Comparison of ENCODE assay signal across 17 cellular contexts in genomic region chr12:69275471-69275891, GRCh38. TPM values are rescaled to one million over a fixed set of nuclear protein-coding genes. Genes with fewer than 3 reads are reported as not detected.
DNase-seq lines count a peak whose midpoint lies in the region; ATAC-seq, FAIRE-seq and TF ChIP-seq lines count a peak whose summit lies in the region.
"Had no signal": no experiment of that assay in that cellular context is flagged by ENCODE, and none has a peak within 500 bp of the region (broad histone marks: within the 10 kb centered on the region; RNA-seq: fewer than 3 reads in every experiment).

No MANE protein-coding gene starts in this region.

- SMC1A ChIA-PET in GM12878 (lab: Charles Lee; ENCODE audit: uncharacterized antibody, unreplicated experiment) = interaction anchor here (1.2 to 1.6 kb wide), 3 partner anchors 10 to 23 kb away, joined by 3 to 4 read pairs (median 3); no protein-coding TSS in a partner anchor

- H3K36me3 ChIP-seq in GM12878 (ENCODE audit: control insufficient read depth in 2 of 2, insufficient read depth in 2 of 2, low read length in 1 of 2) = peaks cover 0 to 7% of the 10 kb centered on the region in 2 experiments; a peak in 1 of 4 replicates
- no peaks in the 10 kb centered on the region for H3K36me3 ChIP-seq in naive thymus-derived CD4-positive, alpha-beta T cell (ENCODE audit: control insufficient read depth in 2 of 3, insufficient read depth in 3 of 3, low read length in 3 of 3)
- H3K36me3 ChIP-seq: pancreas, thoracic aorta had no signal

- no peak for FAIRE-seq in GM12878 (lab: Jason Lieb, UNC)
- FAIRE-seq: pancreas, TTC549 had no signal

- no peak for DNase-seq in activated CD8-positive, alpha-beta memory T cell treated with anti-CD3 and anti-CD28 coated beads, Interleukin-2, amount 10 ng/mL, durations not matched to agents 7 days and 5 days
- DNase-seq in activated CD8-positive, alpha-beta memory T cell treated with anti-CD3 and anti-CD28 coated beads for 24 hours = no peak
- DNase-seq in H9 = no peak
- DNase-seq in GM12878 (ENCODE audit: low read depth, low spot score) = no peak
- peak in 5 of 9 donors; percentile 16 to 46 (median 33) for DNase-seq in naive thymus-derived CD4-positive, alpha-beta T cell
- no peak for DNase-seq in effector CD8-positive, alpha-beta T cell (lab: John Stamatoyannopoulos, UW)
- no peak for DNase-seq in RWPE1 (ENCODE audit: low spot score)
- DNase-seq: aorta; DMS153; effector CD4-positive, alpha-beta T cell; Karpas-422; NCI-H1694 treated with DMSO at 0.1 percent for 48 hours; NCI-H774; pancreas had no signal

- no peak overlapping the region for H3T11ph ChIP-seq in H9 (ENCODE audit: low read length)

- no peak overlapping the region for H3K14ac ChIP-seq in H9 (ENCODE audit: insufficient read depth, low read length)

- H3K9me3 Mint-ChIP-seq in activated CD8-positive, alpha-beta memory T cell treated with anti-CD3 and anti-CD28 coated beads, Interleukin-2, amount 10 ng/mL, durations not matched to agents 7 days and 5 days (ENCODE audit: low read depth) = no peaks in the 10 kb centered on the region
- no peaks in the 10 kb centered on the region for H3K9me3 Mint-ChIP-seq in H9
- no peaks in the 10 kb centered on the region for H3K9me3 Mint-ChIP-seq in naive thymus-derived CD4-positive, alpha-beta T cell

- TF ChIP-seq POLR2A in GM12878 (IDR thresholded peaks at IDR 0.05; ENCODE audit: low read depth, low read length) = no peak

- intact Hi-C loops in GM12878 (cut with micrococcal nuclease; ENCODE audit: unreplicated experiment) = no loop called here
- intact Hi-C loops in naive thymus-derived CD4-positive, alpha-beta T cell (cut with micrococcal nuclease) = no loop called here

- no peak overlapping the region for H4K8ac ChIP-seq in H9 (replicated peaks; ENCODE audit: insufficient read length, low read depth, low read length)

- no peak for TF ChIP-seq CTCF in H9 (conservative IDR thresholded peaks at IDR 0.05)
- no peak for TF ChIP-seq CTCF in GM12878 (IDR thresholded peaks at IDR 0.05 in 2 of 3, conservative IDR thresholded peaks at IDR 0.05 in 1 of 3; ENCODE audit: control insufficient read depth in 2 of 3, extremely low read depth in 1 of 3, insufficient read depth in 1 of 3, low read depth in 3 of 3, low read length in 3 of 3)
- no peak for TF ChIP-seq CTCF in RWPE1 (conservative IDR thresholded peaks at IDR 0.05; ENCODE audit: low read depth)

- peaks cover 2% of the 10 kb centered on the region for H4K20me1 ChIP-seq in H9 (ENCODE audit: control insufficient read depth, insufficient read depth, insufficient read length)
- no peaks in the 10 kb centered on the region for H4K20me1 ChIP-seq in GM12878 (ENCODE audit: control insufficient read depth, insufficient read depth)

- POLR2A ChIA-PET in GM12878 (lab: Charles Lee) = interaction anchor here (0.7 kb wide), 1 partner anchor 8 kb away, joined by 4 read pairs; no protein-coding TSS in a partner anchor
- POLR2A ChIA-PET in naive thymus-derived CD4-positive, alpha-beta T cell (lab: Charles Lee) = interaction anchor here (1.1 kb wide), 1 partner anchor 12 kb away, joined by 3 read pairs; no protein-coding TSS in a partner anchor
- POLR2A ChIA-PET in RWPE1 (lab: Yijun Ruan, JAX; ENCODE audit: low non-redundant PET) = no interaction called here

- H3K4me1 ChIP-seq in H9 (ENCODE audit: insufficient read depth, low read length) (no peaks in the 10 kb centered on the region), GM12878 (ENCODE audit: control insufficient read depth, insufficient read depth, low read length) (no peaks in the 10 kb centered on the region)
- H3K4me1 ChIP-seq in naive thymus-derived CD4-positive, alpha-beta T cell (ENCODE audit: control insufficient read depth in 2 of 2, insufficient read depth in 2 of 2, low read length in 2 of 2) = peaks cover 7 to 18% of the 10 kb centered on the region in 2 donors

- H3K27ac ChIP-seq in H9 (ENCODE audit: insufficient read length, low read depth, low read length) = no peak overlapping the region
- H3K27ac ChIP-seq in GM12878 (ENCODE audit: control insufficient read depth, insufficient read depth) = no peak overlapping the region
- H3K27ac ChIP-seq in naive thymus-derived CD4-positive, alpha-beta T cell (ENCODE audit: low read depth, low read length) = no peak overlapping the region
- H3K27ac ChIP-seq in RWPE1 = no peak overlapping the region
- H3K27ac ChIP-seq: pancreas, thoracic aorta had no signal

- H3K79me2 ChIP-seq in H9 (ENCODE audit: insufficient read depth, low read length) (no peaks in the 10 kb centered on the region), GM12878 (ENCODE audit: control insufficient read depth, insufficient read depth, low read length) (no peaks in the 10 kb centered on the region)

- RAD21 ChIA-PET in GM12878 (lab: Charles Lee; ENCODE audit: unreplicated experiment) = no interaction called here

- no peak overlapping the region for H2BK120ac ChIP-seq in H9 (ENCODE audit: low read depth, low read length, poor library complexity, severe bottlenecking)

- no peak overlapping the region for H2BK12ac ChIP-seq in H9 (ENCODE audit: insufficient read length, low read depth, low read length)

- TF ChIP-seq RAD21 in GM12878 (IDR thresholded peaks at IDR 0.05; ENCODE audit: insufficient read depth, low read depth, low read length) = no peak

- no peaks in the 10 kb centered on the region for H3K79me1 ChIP-seq in H9 (ENCODE audit: insufficient read depth, low read depth, low read length, poor library complexity, severe bottlenecking)

- no peak overlapping the region for H2BK20ac ChIP-seq in H9 (ENCODE audit: low read depth, low read length, poor library complexity, severe bottlenecking)

- no TSS peak for BruUV-seq in GM12878 (replicated peaks; lab: Mats Ljungman, UMichigan)

- no peak overlapping the region for H3K9ac ChIP-seq in H9 (ENCODE audit: extremely low read depth, insufficient read length, low read length)
- no peak overlapping the region for H3K9ac ChIP-seq in GM12878 (ENCODE audit: control insufficient read depth, insufficient read depth, low read length)

- H3K36me3 Mint-ChIP-seq in activated CD8-positive, alpha-beta memory T cell treated with anti-CD3 and anti-CD28 coated beads, Interleukin-2, amount 10 ng/mL, durations not matched to agents 7 days and 5 days = peaks cover 20% of the 10 kb centered on the region
- H3K36me3 Mint-ChIP-seq in H9 (ENCODE audit: insufficient read depth in 1 of 3, low read depth in 3 of 3) = peaks cover 0 to 21% (median 16%) of the 10 kb centered on the region in 3 experiments; a peak in 5 of 7 replicates
- peaks cover 0 to 4% (median 3%) of the 10 kb centered on the region in 5 donors for H3K36me3 Mint-ChIP-seq in naive thymus-derived CD4-positive, alpha-beta T cell

- H3K18ac ChIP-seq in H9 (ENCODE audit: insufficient read length, low read depth, low read length) = no peak overlapping the region

- no peak overlapping the region for H3K4me2 ChIP-seq in H9 (ENCODE audit: insufficient read depth, insufficient read length, low read length)
- H3K4me2 ChIP-seq in GM12878 (ENCODE audit: control insufficient read depth, insufficient read depth) = no peak overlapping the region

- in situ Hi-C loops in GM12878 (cut with MboI) = no loop called here

- no peaks in the 10 kb centered on the region for H3K27me3 ChIP-seq in H9 (ENCODE audit: insufficient read depth, low read length)
- H3K27me3 ChIP-seq in GM12878 (replicated peaks in 1 of 2; ENCODE audit: control insufficient read depth in 2 of 2, insufficient read depth in 2 of 2, low read length in 1 of 2) = no peaks in the 10 kb centered on the region
- H3K27me3 ChIP-seq in naive thymus-derived CD4-positive, alpha-beta T cell (ENCODE audit: control insufficient read depth in 2 of 2, insufficient read depth in 2 of 2, low read length in 2 of 2) = no peaks in the 10 kb centered on the region
- H3K27me3 ChIP-seq: pancreas had no signal

- TF ChIP-seq EP300 in GM12878 (IDR thresholded peaks at IDR 0.05; ENCODE audit: borderline replicate concordance in 1 of 2, control insufficient read depth in 1 of 2, low read depth in 2 of 2, low read length in 2 of 2) = no peak

- H3K4me3 Mint-ChIP-seq in activated CD8-positive, alpha-beta memory T cell treated with anti-CD3 and anti-CD28 coated beads, Interleukin-2, amount 10 ng/mL, durations not matched to agents 7 days and 5 days = no peak overlapping the region
- no peak overlapping the region for H3K4me3 Mint-ChIP-seq in H9
- peak overlapping the region in 9 of 10 donors; percentile 1 to 57 (median 22) for H3K4me3 Mint-ChIP-seq in naive thymus-derived CD4-positive, alpha-beta T cell

- H3K27me3 Mint-ChIP-seq in activated CD8-positive, alpha-beta memory T cell treated with anti-CD3 and anti-CD28 coated beads, Interleukin-2, amount 10 ng/mL, durations not matched to agents 7 days and 5 days = no peaks in the 10 kb centered on the region
- H3K27me3 Mint-ChIP-seq in H9 (ENCODE audit: low read depth) = no peaks in the 10 kb centered on the region
- no peaks in the 10 kb centered on the region for H3K27me3 Mint-ChIP-seq in naive thymus-derived CD4-positive, alpha-beta T cell

- H2AFZ ChIP-seq in H9 (ENCODE audit: low read length) (no peak overlapping the region), GM12878 (ENCODE audit: control insufficient read depth, low read depth, low read length) (no peak overlapping the region)

- H3K9me3 ChIP-seq in H9 (ENCODE audit: control insufficient read depth, low read depth, low read length) (no peaks in the 10 kb centered on the region), GM12878 (replicated peaks; ENCODE audit: control insufficient read depth, insufficient read depth, low read length) (no peaks in the 10 kb centered on the region)
- H3K9me3 ChIP-seq in naive thymus-derived CD4-positive, alpha-beta T cell (ENCODE audit: control insufficient read depth in 2 of 3, low read length in 3 of 3) = no peaks in the 10 kb centered on the region
- H3K9me3 ChIP-seq: pancreas, thoracic aorta had no signal

- H3K4me3 ChIP-seq in GM12878 = no peak overlapping the region
- H3K4me3 ChIP-seq in naive thymus-derived CD4-positive, alpha-beta T cell (ENCODE audit: low read length) = no peak overlapping the region
- H3K4me3 ChIP-seq: pancreas, thoracic aorta had no signal

- no peak overlapping the region for H3K23ac ChIP-seq in H9 (ENCODE audit: insufficient read length, low read depth, low read length)

- CTCF ChIA-PET in activated CD8-positive, alpha-beta memory T cell treated with anti-CD3 and anti-CD28 coated beads, Interleukin-2, amount 10 ng/mL, durations not matched to agents 7 days and 5 days (lab: Charles Lee) = interaction anchor here (1.0 to 2.6 kb wide), 4 partner anchors 8 to 120 kb away, joined by 4 to 10 read pairs (median 6); no protein-coding TSS in a partner anchor
- CTCF ChIA-PET in GM12878 (lab: Yijun Ruan, JAX) (interaction anchor here (0.8 to 4.1 kb wide), 2 partner anchors 10 to 14 kb away, joined by 3 to 18 read pairs; no protein-coding TSS in a partner anchor), RWPE1 (lab: Yijun Ruan, JAX) (interaction anchor here (0.5 to 0.9 kb wide), 2 partner anchors 119 to 799 kb away, joined by 3 to 5 read pairs; no protein-coding TSS in a partner anchor)
- CTCF ChIA-PET in naive thymus-derived CD4-positive, alpha-beta T cell (lab: Charles Lee) = interaction anchor here (1.5 kb wide), 1 partner anchor 16 kb away, joined by 4 read pairs; no protein-coding TSS in a partner anchor

- peak; percentile 60 for ATAC-seq in activated CD8-positive, alpha-beta memory T cell treated with anti-CD3 and anti-CD28 coated beads, Interleukin-2, amount 10 ng/mL, durations not matched to agents 7 days and 5 days
- ATAC-seq in GM12878 = peak; percentile 61
- ATAC-seq in naive thymus-derived CD4-positive, alpha-beta T cell = peak; percentile 73
- ATAC-seq in GM18907 (IDR thresholded peaks at IDR 0.05; ENCODE audit: unreplicated experiment) = no peak

- no peak overlapping the region for H2BK15ac ChIP-seq in H9 (ENCODE audit: low read depth, low read length)

- H3K4me1 Mint-ChIP-seq in activated CD8-positive, alpha-beta memory T cell treated with anti-CD3 and anti-CD28 coated beads, Interleukin-2, amount 10 ng/mL, durations not matched to agents 7 days and 5 days = peaks cover 23% of the 10 kb centered on the region
- H3K4me1 Mint-ChIP-seq in H9 = peaks cover 0 to 3% of the 10 kb centered on the region in 2 experiments; a peak in 1 of 4 replicates
- peaks cover 11 to 74% (median 50%) of the 10 kb centered on the region in 7 donors for H3K4me1 Mint-ChIP-seq in naive thymus-derived CD4-positive, alpha-beta T cell

- no peak overlapping the region for H4K5ac ChIP-seq in H9 (ENCODE audit: insufficient read length, low read depth, low read length)

- H3K23me2 ChIP-seq in H9 (ENCODE audit: insufficient read length, low read depth, low read length, poor library complexity, severe bottlenecking) = no peaks in the 10 kb centered on the region

- no CpG with 5 or more reads among the region's 1 CpG for WGBS in H9 (ENCODE audit: extremely low coverage, insufficient read length, low lambda C conversion rate)
- 94% methylated on average over 1 of the region's 1 CpG for WGBS in GM12878 (ENCODE audit: insufficient coverage, insufficient replicate concordance, low lambda C conversion rate, missing lambda C conversion rate)

- no peak overlapping the region for H2AK5ac ChIP-seq in H9 (ENCODE audit: insufficient read length, low read length)

- H4K91ac ChIP-seq in H9 (ENCODE audit: insufficient read length, low read depth, low read length) = no peak overlapping the region

- H3K4ac ChIP-seq in H9 (ENCODE audit: low read depth, low read length) = no peak overlapping the region

- no peak overlapping the region for H3K56ac ChIP-seq in H9 (ENCODE audit: insufficient read length, low read depth, low read length)

- H2BK5ac ChIP-seq in H9 (ENCODE audit: insufficient read length, low read length) = no peak overlapping the region

- H3K27ac Mint-ChIP-seq in activated CD8-positive, alpha-beta memory T cell treated with anti-CD3 and anti-CD28 coated beads, Interleukin-2, amount 10 ng/mL, durations not matched to agents 7 days and 5 days = peak overlapping the region; percentile 31
- peak overlapping the region in 2 of 3 experiments; percentile 2 to 87; a peak in 2 of 7 replicates for H3K27ac Mint-ChIP-seq in H9
- peak overlapping the region in 8 of 9 donors; percentile 0 to 46 (median 14) for H3K27ac Mint-ChIP-seq in naive thymus-derived CD4-positive, alpha-beta T cell

RNA-seq across cellular contexts. Expression of gene CPSF6, which starts 36.1 kb away (rescaled TPM):
- total RNA-seq in activated CD8-positive, alpha-beta memory T cell treated with anti-CD3 and anti-CD28 coated beads, Interleukin-2, amount 10 ng/mL, durations not matched to agents 7 days and 5 days = 100 to 1,000 TPM; 103 to 113 TPM
- total RNA-seq in H9 (2021) (183 TPM in 2 replicates), GM12878 (2014; rRNA removed) (40.9 and 44.8 TPM in 2 replicates), GM12878 (2014; rRNA removed; fragmentation: Illumina TruSeq; extraction: Trizol) (71.1 and 75.7 TPM in 2 replicates), GM12878 (2021) (100 and 103 TPM in 2 replicates)
- total RNA-seq in GM12878 (2013; cell fraction: nucleolus; rRNA removed) = 337 TPM in 2 replicates
- polyA plus RNA-seq in GM12878 (2011; ENCODE audit: low read depth) = 45.7 TPM
- polyA plus RNA-seq in GM12878 (2011; rRNA removed) (72.7 and 82.5 TPM in 2 replicates), GM12878 (2014; fragmentation: Illumina TruSeq; extraction: Trizol) (65.0 and 71.3 TPM in 2 replicates), GM12878 (2014; fragmentation: Nextera tagmentation; extraction: Ambion mirVana) (10 to 100 TPM; 45.9 to 49.2 TPM), GM12878 (2014; rRNA removed) (118 and 132 TPM in 2 replicates), GM12878 (2016; fragmentation: Nextera tagmentation; extraction: Ambion mirVana) (100 to 1,000 TPM; 145 to 150 TPM)
- polyA plus RNA-seq in GM12878 (2011; cell fraction: cytosol; rRNA removed) = 39.3 and 58.3 TPM in 2 replicates
- polyA plus RNA-seq in GM12878 (2011; cell fraction: nucleus; rRNA removed) = 98.8 and 103 TPM in 2 replicates
- 51.7 and 120 TPM in 2 replicates for polyA plus RNA-seq in GM12878 (2012)
- polyA minus RNA-seq in GM12878 (2011; rRNA and poly(A)+ RNA removed) = 73.1 and 84.5 TPM in 2 replicates
- 36.5 and 38.0 TPM in 2 replicates for polyA minus RNA-seq in GM12878 (2011; cell fraction: cytosol; rRNA and poly(A)+ RNA removed)
- polyA minus RNA-seq in GM12878 (2011; cell fraction: nucleus; rRNA and poly(A)+ RNA removed) = 60.3 and 101 TPM in 2 replicates
- total RNA-seq in naive thymus-derived CD4-positive, alpha-beta T cell = 100 to 1,000 TPM in 2 of 5 experiments, 10 to 100 TPM in 3; 86.8 to 127 (median 96.5) TPM
- 10 to 100 TPM; 33.2 to 48.4 TPM for polyA plus RNA-seq in naive thymus-derived CD4-positive, alpha-beta T cell

Comparison
In these comparisons a context has a peak if more than half of its experiments do, and no peak if none do; other contexts are left out.
1. DNase-seq: peak in naive thymus-derived CD4-positive, alpha-beta T cell (5 of 9); none in activated CD8-positive, alpha-beta memory T cell treated with anti-CD3 and anti-CD28 coated beads, Interleukin-2, amount 10 ng/mL, durations not matched to agents 7 days and 5 days (single experiment), activated CD8-positive, alpha-beta memory T cell treated with anti-CD3 and anti-CD28 coated beads for 24 hours (single experiment), H9 (single experiment), GM12878 (single experiment), effector CD8-positive, alpha-beta T cell (single experiment) and RWPE1 (single experiment).
2. H3K4me3 Mint-ChIP-seq: peak in naive thymus-derived CD4-positive, alpha-beta T cell (9 of 10); none in activated CD8-positive, alpha-beta memory T cell treated with anti-CD3 and anti-CD28 coated beads, Interleukin-2, amount 10 ng/mL, durations not matched to agents 7 days and 5 days (single experiment) and H9 (0 of 2).
3. Peak in every context shown above with its lines, with median percentiles within 50 percentile points of each other: H3K27ac Mint-ChIP-seq.